ENCODE assay signal across 8 cellular contexts in the genomic region with DNA sequence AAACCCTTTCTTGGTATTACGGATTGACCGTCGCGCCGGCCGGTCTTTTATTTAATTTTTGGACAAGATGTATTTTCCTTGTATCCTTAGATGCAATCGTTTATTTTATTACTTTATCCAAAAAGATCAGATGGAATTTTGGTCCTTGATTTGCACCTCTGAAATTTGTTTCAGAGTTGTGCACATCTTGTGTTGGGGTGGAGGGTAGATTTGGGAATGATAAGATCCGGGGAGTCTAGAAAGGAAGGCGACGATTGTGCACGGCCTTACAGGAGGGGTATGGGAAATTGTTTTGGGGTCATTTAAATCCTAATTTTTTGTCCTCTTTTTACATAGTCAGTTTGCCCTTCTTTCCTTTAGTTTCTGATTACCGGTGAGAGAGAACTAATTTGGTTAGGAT. TPM values are rescaled to one million over a fixed set of nuclear protein-coding genes. Genes with fewer than 3 reads are reported as not detected.
DNase-seq lines count a peak whose midpoint lies in the region; ATAC-seq lines count a peak whose summit lies in the region.

No MANE protein-coding gene starts in this region.

- H3K79me2 ChIP-seq in ACC112 (ENCODE audit: control insufficient read depth, insufficient read depth, low read length, unreplicated experiment), result peaks cover 54% of the 10 kb centered on the region

- H3K4me1 ChIP-seq in ACC112 (ENCODE audit: control insufficient read depth, insufficient read depth, low read length, unreplicated experiment) (no peaks in the 10 kb centered on the region), muscle layer of colon (ENCODE audit: insufficient read depth, low read length) (peaks cover 33% of the 10 kb centered on the region)

- H3K27me3 ChIP-seq in ACC112 (ENCODE audit: insufficient read depth, low read length), result no peaks in the 10 kb centered on the region
- H3K27me3 ChIP-seq in muscle layer of colon (ENCODE audit: control insufficient read depth in 1 of 2, insufficient read depth in 2 of 2, low read length in 2 of 2), result no peaks in the 10 kb centered on the region

- no peak for ATAC-seq in HG02981 (IDR thresholded peaks at IDR 0.05; ENCODE audit: unreplicated experiment)

- H3K36me3 ChIP-seq in ACC112 (ENCODE audit: insufficient read depth, low read length) (peaks cover 4% of the 10 kb centered on the region; the same call in 1 of the 2 replicates), muscle layer of colon (ENCODE audit: insufficient read depth, low read length) (no peaks in the 10 kb centered on the region)

- peak overlapping the region; percentile 9; the same call in 1 of the 2 replicates for H3K27ac ChIP-seq in ACC112 (ENCODE audit: low read depth, low read length)
- peak overlapping the region; percentile 83 for H3K27ac ChIP-seq in muscle layer of colon (ENCODE audit: low read depth, low read length)

- H3K4me3 ChIP-seq in ACC112 (ENCODE audit: low read depth, low read length) (peak overlapping the region; percentile 99), muscle layer of colon (ENCODE audit: low read depth in 1 of 2, low read length in 2 of 2) (peak overlapping the region; percentile 51 to 94)
- peak overlapping the region; percentile 89 for H3K4me3 ChIP-seq in Jurkat, Clone E6-1 (ENCODE audit: low read length)

- no peak for DNase-seq in Jurkat, Clone E6-1 (ENCODE audit: low read depth, low spot score)
- DNase-seq in cerebellar cortex (ENCODE audit: low spot score) (peak; percentile 19), COLO668 (lab: John Stamatoyannopoulos, UW; ENCODE audit: unreplicated experiment) (no peak), NCI-H82 (lab: John Stamatoyannopoulos, UW) (no peak)
- no peak for DNase-seq in activated CD8-positive, alpha-beta memory T cell treated with anti-CD3 and anti-CD28 coated beads for 24 hours

- H3K9me3 ChIP-seq in muscle layer of colon (ENCODE audit: low read length), result no peaks in the 10 kb centered on the region

- H2AFZ ChIP-seq in ACC112 (ENCODE audit: low read length, unreplicated experiment), result no peak overlapping the region

- peak overlapping the region; percentile 87 for H3K9ac ChIP-seq in muscle layer of colon (ENCODE audit: low read length)

RNA-seq across cellular contexts. Expression of a gene that starts 1.4 kb away (rescaled TPM):
- 41.6 TPM for polyA plus RNA-seq in Jurkat, Clone E6-1 (2012; ENCODE audit: insufficient read depth, insufficient read length)
